ENCODE assay signal across 23 cellular contexts in genomic region chr14:90797451-90797850, GRCh38. TPM values are rescaled to one million over a fixed set of nuclear protein-coding genes. Genes with fewer than 3 reads are reported as not detected.
DNase-seq lines count a peak whose midpoint lies in the region; ATAC-seq, FAIRE-seq and TF ChIP-seq lines count a peak whose summit lies in the region.
"Had no signal": no experiment of that assay in that cellular context is flagged by ENCODE, and none has a peak within 500 bp of the region (broad histone marks: within the 10 kb centered on the region; RNA-seq: fewer than 3 reads in every experiment).

No MANE protein-coding gene starts in this region.

- no peak overlapping the region for H3K9ac ChIP-seq in BLaER1
- no peak overlapping the region for H3K9ac ChIP-seq in SK-N-MC (ENCODE audit: insufficient read length)
- H3K9ac ChIP-seq in endothelial cell of umbilical vein (replicated peaks; ENCODE audit: extremely low read depth, insufficient read depth, low read length): no peak overlapping the region
- no peak overlapping the region for H3K9ac ChIP-seq in mesendoderm (ENCODE audit: low read length)

- H3K9me1 ChIP-seq in endothelial cell of umbilical vein (replicated peaks; ENCODE audit: control insufficient read depth, extremely low read depth, insufficient read depth, low read length): no peaks in the 10 kb centered on the region

- H3K9me3 ChIP-seq in BLaER1 (no peaks in the 10 kb centered on the region), SK-N-MC (ENCODE audit: low read depth, low read length) (no peaks in the 10 kb centered on the region), endothelial cell of umbilical vein (replicated peaks; ENCODE audit: control insufficient read depth, insufficient read depth, low read length) (no peaks in the 10 kb centered on the region), gastrocnemius medialis (no peaks in the 10 kb centered on the region), osteoblast (ENCODE audit: low read depth, low read length) (no peaks in the 10 kb centered on the region)
- H3K9me3 ChIP-seq: esophagus muscularis mucosa, left ventricle myocardium inferior, vagina had no signal

- H2BK120ac ChIP-seq in mesendoderm (ENCODE audit: low read depth, low read length): no peak overlapping the region

- H3K36me3 ChIP-seq in BLaER1: no peaks in the 10 kb centered on the region
- no peaks in the 10 kb centered on the region for H3K36me3 ChIP-seq in SK-N-MC (ENCODE audit: insufficient read depth, low read length)
- no peaks in the 10 kb centered on the region for H3K36me3 ChIP-seq in endothelial cell of umbilical vein (ENCODE audit: control insufficient read depth in 2 of 2, extremely low read depth in 1 of 2, insufficient read depth in 2 of 2, low read length in 2 of 2)
- H3K36me3 ChIP-seq in mesendoderm (ENCODE audit: control insufficient read depth, insufficient read depth, low read length): no peaks in the 10 kb centered on the region
- H3K36me3 ChIP-seq in gastrocnemius medialis: no peaks in the 10 kb centered on the region
- no peaks in the 10 kb centered on the region for H3K36me3 ChIP-seq in osteoblast (ENCODE audit: insufficient read depth, low read length)
- H3K36me3 ChIP-seq: cardiac muscle cell, esophagus muscularis mucosa, left ventricle myocardium inferior, vagina had no signal

- no peak overlapping the region for H2BK15ac ChIP-seq in mesendoderm (replicated peaks; ENCODE audit: low read depth)

- TF ChIP-seq CTCF in endothelial cell of umbilical vein (IDR thresholded peaks at IDR 0.05; ENCODE audit: extremely low read depth in 1 of 2, insufficient read depth in 1 of 2, low read depth in 1 of 2, low read length in 2 of 2) (no peak), gastrocnemius medialis (IDR thresholded peaks at IDR 0.05 in 4 of 5, conservative IDR thresholded peaks at IDR 0.05 in 1 of 5) (no peak), osteoblast (IDR thresholded peaks at IDR 0.05; ENCODE audit: extremely low read depth, low read depth, low read length) (no peak)

- H4K20me1 ChIP-seq in BLaER1 (peaks cover 18% of the 10 kb centered on the region), endothelial cell of umbilical vein (replicated peaks; ENCODE audit: control insufficient read depth, extremely low read depth, insufficient read depth, low read length) (no peaks in the 10 kb centered on the region), osteoblast (ENCODE audit: insufficient read depth, low read length) (peaks cover 3% of the 10 kb centered on the region)

- H3K79me2 ChIP-seq in endothelial cell of umbilical vein (ENCODE audit: control insufficient read depth, insufficient read depth, low read length) (peaks cover 51% of the 10 kb centered on the region), mesendoderm (ENCODE audit: control insufficient read depth, insufficient read depth, low read length) (no peaks in the 10 kb centered on the region), osteoblast (ENCODE audit: insufficient read depth, low read length) (peaks cover 14% of the 10 kb centered on the region)

- no peak overlapping the region for H4K5ac ChIP-seq in mesendoderm (ENCODE audit: low read length)

- H2AK5ac ChIP-seq in mesendoderm (ENCODE audit: low read length): no peak overlapping the region

- H4K8ac ChIP-seq in mesendoderm (ENCODE audit: low read depth, low read length): no peak overlapping the region

- peaks cover 47% of the 10 kb centered on the region for H3K4me1 ChIP-seq in BLaER1
- H3K4me1 ChIP-seq in endothelial cell of umbilical vein (ENCODE audit: control insufficient read depth, extremely low read depth, insufficient read depth, low read length): peaks cover 44% of the 10 kb centered on the region
- no peaks in the 10 kb centered on the region for H3K4me1 ChIP-seq in mesendoderm (ENCODE audit: control insufficient read depth, low read depth, low read length)
- H3K4me1 ChIP-seq in gastrocnemius medialis: peaks cover 0 to 3% of the 10 kb centered on the region in 2 donors
- peaks cover 14% of the 10 kb centered on the region for H3K4me1 ChIP-seq in osteoblast (ENCODE audit: insufficient read depth, low read length)
- H3K4me1 ChIP-seq: vagina had no signal

- DNase-seq in SK-N-MC (ENCODE audit: low read depth, low spot score) (peak; percentile 12), endothelial cell of umbilical vein (ENCODE audit: low read depth, low spot score) (peak; percentile 55), mesendoderm (peak; percentile 47), NCI-H82 treated with DMSO at 0.1 percent for 48 hours (lab: John Stamatoyannopoulos, UW; ENCODE audit: unreplicated experiment) (no peak), gastrocnemius medialis (no peak), osteoblast (ENCODE audit: insufficient read length, low spot score, missing footprints) (no peak)
- DNase-seq: activated CD4-positive, alpha-beta T cell treated with anti-CD3 and anti-CD28 coated beads, Interleukin-2, amount 50 U/mL, for 48 hours; activated gamma-delta T cell; amniotic stem cell; dorsolateral prefrontal cortex; GDM1; glutamatergic neuron; left ventricle myocardium inferior; NCI-H2029; NCI-H226; NCI-H82; SHP77; T-helper 17 cell had no signal

- peak; percentile 67 for FAIRE-seq in endothelial cell of umbilical vein (lab: Jason Lieb, UNC)

- peaks cover 2% of the 10 kb centered on the region for H3K79me1 ChIP-seq in mesendoderm (ENCODE audit: low read length)

- no peaks in the 10 kb centered on the region for H3K27me3 ChIP-seq in BLaER1
- no peaks in the 10 kb centered on the region for H3K27me3 ChIP-seq in endothelial cell of umbilical vein (ENCODE audit: control insufficient read depth in 2 of 2, insufficient read depth in 2 of 2, low read length in 2 of 2)
- no peaks in the 10 kb centered on the region for H3K27me3 ChIP-seq in mesendoderm (ENCODE audit: insufficient read depth, low read length, poor library complexity)
- no peaks in the 10 kb centered on the region for H3K27me3 ChIP-seq in gastrocnemius medialis
- no peaks in the 10 kb centered on the region for H3K27me3 ChIP-seq in osteoblast (ENCODE audit: insufficient read depth, low read length)
- H3K27me3 ChIP-seq: cardiac muscle cell, dorsolateral prefrontal cortex, esophagus muscularis mucosa, vagina had no signal

- no peak overlapping the region for H2AFZ ChIP-seq in endothelial cell of umbilical vein (ENCODE audit: low read depth, low read length)
- H2AFZ ChIP-seq in osteoblast (ENCODE audit: low read length): no peak overlapping the region

- no peak overlapping the region for H3K18ac ChIP-seq in mesendoderm (ENCODE audit: low read length)

- dilution Hi-C loops in endothelial cell of umbilical vein (cut with MboI; ENCODE audit: extremely low pct_ligation_motif_present, low sequenced_read_pairs): no loop called here

- H3K23ac ChIP-seq in mesendoderm (ENCODE audit: low read length): no peak overlapping the region

- no CpG with 5 or more reads among the region's 3 CpGs for WGBS in mesendoderm (ENCODE audit: extremely low coverage, insufficient coverage, low lambda C conversion rate)

- BruUV-seq in endothelial cell of umbilical vein (replicated peaks; lab: Mats Ljungman, UMichigan): no TSS peak

- CTCF ChIA-PET in endothelial cell of umbilical vein (lab: Charles Lee): interaction anchor here (0.6 to 3.1 kb wide), 3 partner anchors 12 to 38 kb away, joined by 3 to 45 read pairs (median 21); partner anchors contain the start of gene TTC7B

- TF ChIP-seq POLR2A in endothelial cell of umbilical vein (IDR thresholded peaks at IDR 0.05; ENCODE audit: low read depth, low read length): no peak
- TF ChIP-seq POLR2A in gastrocnemius medialis (IDR thresholded peaks at IDR 0.05): no peak

- POLR2A ChIA-PET in endothelial cell of umbilical vein (lab: Charles Lee): no interaction called here

- H3K4me2 ChIP-seq in BLaER1 (peak overlapping the region; percentile 77), endothelial cell of umbilical vein (ENCODE audit: insufficient read depth, low read length) (no peak overlapping the region), mesendoderm (ENCODE audit: low read length) (no peak overlapping the region), osteoblast (ENCODE audit: insufficient read depth, low read length) (no peak overlapping the region)

- intact Hi-C loops in endothelial cell of umbilical vein (cut with micrococcal nuclease) (no loop called here), gastrocnemius medialis (cut with DNase I; ENCODE audit: low total_unique reads) (no loop called here)

- no peak overlapping the region for H3K4ac ChIP-seq in mesendoderm (ENCODE audit: low read depth, low read length)

- ATAC-seq in GM21576 (IDR thresholded peaks at IDR 0.05; ENCODE audit: unreplicated experiment) (no peak), gastrocnemius medialis (no peak)
- ATAC-seq: T-helper 17 cell had no signal

- H2BK5ac ChIP-seq in mesendoderm (ENCODE audit: low read length): no peak overlapping the region

- no peak overlapping the region for H3K27ac ChIP-seq in BLaER1
- no peak overlapping the region for H3K27ac ChIP-seq in SK-N-MC
- peak overlapping the region; percentile 19 for H3K27ac ChIP-seq in endothelial cell of umbilical vein (ENCODE audit: insufficient read depth, low read depth, low read length)
- no peak overlapping the region for H3K27ac ChIP-seq in mesendoderm (ENCODE audit: low read depth, low read length)
- peak overlapping the region in 1 of 4 donors; percentile 5 for H3K27ac ChIP-seq in gastrocnemius medialis
- no peak overlapping the region for H3K27ac ChIP-seq in osteoblast (ENCODE audit: low read depth, low read length)
- H3K27ac ChIP-seq: cardiac muscle cell, esophagus muscularis mucosa, left ventricle myocardium inferior, vagina had no signal

- no peak overlapping the region for H3K56ac ChIP-seq in mesendoderm (ENCODE audit: low read length)

- in situ Hi-C loops in gastrocnemius medialis (cut with MboI; ENCODE audit: low sequenced_read_pairs in 4 of 4): no loop called here

- H3K4me3 ChIP-seq in BLaER1 (no peak overlapping the region), SK-N-MC (no peak overlapping the region), endothelial cell of umbilical vein (replicated peaks in 1 of 3; ENCODE audit: insufficient read depth in 1 of 3, low read depth in 1 of 3, low read length in 3 of 3) (no peak overlapping the region), mesendoderm (ENCODE audit: low read length) (no peak overlapping the region), gastrocnemius medialis (no peak overlapping the region), osteoblast (ENCODE audit: insufficient read depth, low read length) (no peak overlapping the region)
- H3K4me3 ChIP-seq: cardiac muscle cell, dorsolateral prefrontal cortex, esophagus muscularis mucosa, left ventricle myocardium inferior, vagina had no signal

RNA-seq across cellular contexts. Expression of gene TTC7B, which starts 18.8 kb away (rescaled TPM):
- total RNA-seq in endothelial cell of umbilical vein (76.5 and 86.4 TPM in 2 replicates), gastrocnemius medialis (10 to 100 TPM; 35.0 to 78.7 (median 36.8) TPM), osteoblast (14.5 and 24.2 TPM in 2 replicates)
- 46.8 and 65.5 TPM in 2 replicates for polyA plus RNA-seq in endothelial cell of umbilical vein
- 60.3 and 66.3 TPM in 2 replicates for polyA plus RNA-seq in endothelial cell of umbilical vein (2011; cell fraction: cytosol; rRNA removed)
- 58.0 and 60.5 TPM in 2 replicates for polyA plus RNA-seq in endothelial cell of umbilical vein (2011; cell fraction: nucleus; rRNA removed)
- 48.9 and 51.3 TPM in 2 replicates for polyA plus RNA-seq in endothelial cell of umbilical vein (2012)
- 92.1 and 99.3 TPM in 2 replicates for polyA minus RNA-seq in endothelial cell of umbilical vein
- polyA minus RNA-seq in endothelial cell of umbilical vein (2011; cell fraction: cytosol; rRNA and poly(A)+ RNA removed): 15.5 TPM
- 113 and 116 TPM in 2 replicates for polyA minus RNA-seq in endothelial cell of umbilical vein (2011; cell fraction: nucleus; rRNA and poly(A)+ RNA removed)
- 15.6 TPM for polyA plus RNA-seq in mesendoderm (2013, experiment 1 of 2)
- 17.0 TPM for polyA plus RNA-seq in mesendoderm (2013, experiment 2 of 2)

Comparison
In these comparisons a context has a peak if more than half of its experiments do, and no peak if none do; other contexts are left out.
1. DNase-seq: peak in SK-N-MC (single experiment), endothelial cell of umbilical vein (single experiment) and mesendoderm (single experiment); none in NCI-H82 treated with DMSO at 0.1 percent for 48 hours (single experiment), gastrocnemius medialis (0 of 2) and osteoblast (single experiment).